8 cellular contexts compared by ENCODE assay signal in genomic region chr1:13699510-13699909, GRCh38. TPM values are rescaled to one million over a fixed set of nuclear protein-coding genes. Genes with fewer than 3 reads are reported as not detected.
DNase-seq lines count a peak whose midpoint lies in the region; ATAC-seq, FAIRE-seq and TF ChIP-seq lines count a peak whose summit lies in the region.

No MANE protein-coding gene starts in this region.

- H3K9ac ChIP-seq in Loucy (ENCODE audit: low read depth, low read length, poor library complexity, severe bottlenecking) (peak overlapping the region; percentile 84), astrocyte (ENCODE audit: low read length) (peak overlapping the region; percentile 81)

- no peaks in the 10 kb centered on the region for H3K9me2 ChIP-seq in Loucy (replicated peaks; ENCODE audit: low read depth, low read length)

- no peaks in the 10 kb centered on the region for H3K27me3 ChIP-seq in Loucy (ENCODE audit: insufficient read depth, low read length, poor library complexity, severe bottlenecking)
- H3K27me3 ChIP-seq in astrocyte (ENCODE audit: insufficient read depth, low read length), result no peaks in the 10 kb centered on the region

- H3K9me3 ChIP-seq in Loucy (ENCODE audit: insufficient read depth, low read depth, low read length), result no peaks in the 10 kb centered on the region; the same call in 1 of the 2 replicates
- no peaks in the 10 kb centered on the region for H3K9me3 ChIP-seq in astrocyte (ENCODE audit: insufficient read depth, low read depth, low read length)

- peaks cover 13% of the 10 kb centered on the region for H3K9me3 Mint-ChIP-seq in astrocyte (ENCODE audit: unreplicated experiment)

- peaks cover 18% of the 10 kb centered on the region for H3K4me1 Mint-ChIP-seq in astrocyte (ENCODE audit: low read depth, unreplicated experiment)

- TF ChIP-seq CTCF in Loucy (conservative IDR thresholded peaks at IDR 0.05; ENCODE audit: low read length) (no peak), astrocyte (IDR thresholded peaks at IDR 0.05; ENCODE audit: insufficient read depth, low read depth, low read length) (no peak)

- H3K27ac ChIP-seq in astrocyte (ENCODE audit: low read depth, low read length), result peak overlapping the region; percentile 59

- peak overlapping the region; percentile 99 for H2AFZ ChIP-seq in Loucy (ENCODE audit: low read length)
- H2AFZ ChIP-seq in astrocyte (ENCODE audit: low read depth, low read length), result peak overlapping the region; percentile 96

- H3K36me3 ChIP-seq in Loucy (ENCODE audit: insufficient read depth, low read length) (no peaks in the 10 kb centered on the region), astrocyte (ENCODE audit: insufficient read depth, low read length) (no peaks in the 10 kb centered on the region)

- peak; percentile 32 for DNase-seq in AG20443 (ENCODE audit: low spot score)
- DNase-seq in astrocyte (ENCODE audit: low read depth), result peak; percentile 10
- DNase-seq in stimulated activated CD4-positive, alpha-beta T cell treated with anti-CD3 and anti-CD28 coated beads, Interleukin-15, amount 100 ng/mL, for 24 hours, result peak; percentile 19
- DNase-seq in OCI-M1 (lab: John Stamatoyannopoulos, UW), result no peak
- DNase-seq in HT-29 (ENCODE audit: low spot score), result no peak

- H3K79me2 ChIP-seq in Loucy (ENCODE audit: insufficient read depth, low read length) (peaks cover 54% of the 10 kb centered on the region), astrocyte (ENCODE audit: insufficient read depth, low read length) (peaks cover 17% of the 10 kb centered on the region)

- no peak for FAIRE-seq in astrocyte (lab: Jason Lieb, UNC)

- H3K4me3 ChIP-seq in Loucy (ENCODE audit: low read length, poor library complexity, severe bottlenecking) (peak overlapping the region; percentile 98), astrocyte (ENCODE audit: insufficient read depth, low read depth, low read length) (peak overlapping the region; percentile 78), iPS-11a (ENCODE audit: low read depth, low read length) (peak overlapping the region; percentile 47)

- peaks cover 4% of the 10 kb centered on the region for H3K27me3 Mint-ChIP-seq in astrocyte (ENCODE audit: low read depth, unreplicated experiment)

- H3K4me1 ChIP-seq in Loucy (ENCODE audit: insufficient read depth, low read length, poor library complexity, severe bottlenecking), result peaks cover 39% of the 10 kb centered on the region
- peaks cover 8% of the 10 kb centered on the region for H3K4me1 ChIP-seq in astrocyte (ENCODE audit: insufficient read depth, low read length)

- peaks cover 1% of the 10 kb centered on the region for H4K20me1 ChIP-seq in Loucy (ENCODE audit: insufficient read depth, low read length, poor library complexity, severe bottlenecking)
- no peaks in the 10 kb centered on the region for H4K20me1 ChIP-seq in astrocyte (ENCODE audit: insufficient read depth, low read length)

- H3F3A ChIP-seq in Loucy (ENCODE audit: low read depth), result 0 out of 2 replicates have a peak, but pooled peaks cover 6% of the 10 kb centered on the region

- H3K4me2 ChIP-seq in Loucy (ENCODE audit: low read depth, low read length, poor library complexity, severe bottlenecking) (peak overlapping the region; percentile 89), astrocyte (ENCODE audit: low read length) (peak overlapping the region; percentile 89)

- peak overlapping the region; percentile 88 for H3K4me3 Mint-ChIP-seq in astrocyte (ENCODE audit: unreplicated experiment)

- peak overlapping the region; percentile 10 for H3K27ac Mint-ChIP-seq in astrocyte (ENCODE audit: unreplicated experiment)

- peaks cover 4% of the 10 kb centered on the region for H3K36me3 Mint-ChIP-seq in astrocyte (ENCODE audit: low read depth, unreplicated experiment)

- ATAC-seq in GM19395 (IDR thresholded peaks at IDR 0.05; ENCODE audit: unreplicated experiment), result no peak

RNA-seq across cellular contexts. Expression of gene PRDM2, which starts 0.5 kb away (rescaled TPM):
- 48.8 and 49.0 TPM in 2 replicates for total RNA-seq in astrocyte
- total RNA-seq in HT-29 (2014; rRNA removed; shearing (Covaris generic)), result 4.9 and 8.5 TPM in 2 replicates

Comparison
In these comparisons a context has a peak if more than half of its experiments do, and no peak if none do; other contexts are left out.
1. DNase-seq: peak in AG20443 (single experiment), astrocyte (single experiment) and stimulated activated CD4-positive, alpha-beta T cell treated with anti-CD3 and anti-CD28 coated beads, Interleukin-15, amount 100 ng/mL, for 24 hours (single experiment); none in OCI-M1 (single experiment) and HT-29 (single experiment).
2. H3K4me3 ChIP-seq: peak in every context shown above with its lines; median percentile 98 in Loucy; 78 in astrocyte; 47 in iPS-11a.